26 cellular contexts compared by ENCODE assay signal in genomic region chr9:93177676-93178075, GRCh38. TPM values are rescaled to one million over a fixed set of nuclear protein-coding genes. Genes with fewer than 3 reads are reported as not detected.
DNase-seq lines count a peak whose midpoint lies in the region; ATAC-seq and TF ChIP-seq lines count a peak whose summit lies in the region.
"Had no signal": no experiment of that assay in that cellular context is flagged by ENCODE, and none has a peak within 500 bp of the region (broad histone marks: within the 10 kb centered on the region; RNA-seq: fewer than 3 reads in every experiment).

No MANE protein-coding gene starts in this region.

- no peaks in the 10 kb centered on the region for H3K27me3 ChIP-seq in WERI-Rb-1 (ENCODE audit: insufficient read depth, low read depth, severe bottlenecking)
- peaks cover 3% of the 10 kb centered on the region for H3K27me3 ChIP-seq in adrenal gland

- no peak overlapping the region for H3K27ac ChIP-seq in WERI-Rb-1
- no peak overlapping the region for H3K27ac ChIP-seq in adrenal gland

- TF ChIP-seq POLR2A in adrenal gland (IDR thresholded peaks at IDR 0.05) = no peak

- peaks cover 5% of the 10 kb centered on the region for H3K27me3 Mint-ChIP-seq in activated naive CD4-positive, alpha-beta T cell treated with anti-CD3 and anti-CD28 coated beads, Interleukin-2, amount 50 U/mL, for 24 hours
- peaks cover 7% of the 10 kb centered on the region for H3K27me3 Mint-ChIP-seq in activated naive CD4-positive, alpha-beta T cell treated with anti-CD3 and anti-CD28 coated beads for 36 hours (ENCODE audit: low read depth)
- H3K27me3 Mint-ChIP-seq in glutamatergic neuron (ENCODE audit: unreplicated experiment) (peaks cover 5% of the 10 kb centered on the region), WTC11 (ENCODE audit: low read depth) (peaks cover 20% of the 10 kb centered on the region)

- CTCF ChIA-PET in activated naive CD4-positive, alpha-beta T cell treated with anti-CD3 and anti-CD28 coated beads for 36 hours (lab: Charles Lee) = no interaction called here
- CTCF ChIA-PET in WTC11 (lab: Charles Lee) = interaction anchor here (1.0 kb wide), 1 partner anchor 9 kb away, joined by 3 read pairs; no protein-coding TSS in a partner anchor

- intact Hi-C loops in activated naive CD4-positive, alpha-beta T cell treated with anti-CD3 and anti-CD28 coated beads for 36 hours (cut with micrococcal nuclease) = no loop called here
- intact Hi-C loops in adrenal gland (cut with DNase I) = no loop called here

- no peak for DNase-seq in activated naive CD4-positive, alpha-beta T cell treated with anti-CD3 and anti-CD28 coated beads for 36 hours
- DNase-seq in WERI-Rb-1 (peak; percentile 40), glutamatergic neuron (no peak), WTC11 (ENCODE audit: low spot score) (no peak), adrenal gland (no peak), NCI-H1092 (lab: John Stamatoyannopoulos, UW) (no peak)
- DNase-seq: 8988T, ACHN, Calu3, H9, Karpas-422, NCI-H1092 treated with DMSO at 0.1 percent for 48 hours, NCI-H1436, NCI-H187, NCI-H2081 treated with DMSO at 0.1 percent for 48 hours, NCI-H2171, NCI-H345, NCI-H524, NCI-H774, RPMI8226, SHP77 had no signal

- no peak for TF ChIP-seq CTCF in WERI-Rb-1 (IDR thresholded peaks at IDR 0.05; ENCODE audit: low read depth, low read length)
- no peak for TF ChIP-seq CTCF in glutamatergic neuron (IDR thresholded peaks at IDR 0.05; ENCODE audit: partially characterized antibody, unreplicated experiment)
- no peak for TF ChIP-seq CTCF in WTC11 (IDR thresholded peaks at IDR 0.05)
- TF ChIP-seq CTCF in adrenal gland (IDR thresholded peaks at IDR 0.05) = no peak

- WGBS in adrenal gland, 4 donors = 76 to 94% (median 90%) methylated on average over 6 of the region's 6 CpGs

- no peak for ATAC-seq in WTC11
- ATAC-seq: GM23338, HepG2 had no signal

- peak overlapping the region; percentile 77 for H3K27ac Mint-ChIP-seq in activated naive CD4-positive, alpha-beta T cell treated with anti-CD3 and anti-CD28 coated beads, Interleukin-2, amount 50 U/mL, for 24 hours
- no peak overlapping the region for H3K27ac Mint-ChIP-seq in activated naive CD4-positive, alpha-beta T cell treated with anti-CD3 and anti-CD28 coated beads for 36 hours
- peak overlapping the region; percentile 62 for H3K27ac Mint-ChIP-seq in glutamatergic neuron (ENCODE audit: unreplicated experiment)
- H3K27ac Mint-ChIP-seq in WTC11 = no peak overlapping the region
- H3K27ac Mint-ChIP-seq: GM23338, H9 had no signal

- POLR2A ChIA-PET in WTC11 (lab: Charles Lee) = no interaction called here

- no peaks in the 10 kb centered on the region for H3K36me3 ChIP-seq in WERI-Rb-1
- H3K36me3 ChIP-seq in adrenal gland (replicated peaks in 1 of 2) = no peaks in the 10 kb centered on the region

- H3K4me1 Mint-ChIP-seq in activated naive CD4-positive, alpha-beta T cell treated with anti-CD3 and anti-CD28 coated beads, Interleukin-2, amount 50 U/mL, for 24 hours = no peaks in the 10 kb centered on the region
- no peaks in the 10 kb centered on the region for H3K4me1 Mint-ChIP-seq in activated naive CD4-positive, alpha-beta T cell treated with anti-CD3 and anti-CD28 coated beads for 36 hours (ENCODE audit: low read depth)
- H3K4me1 Mint-ChIP-seq in glutamatergic neuron (ENCODE audit: low read depth, unreplicated experiment) (peaks cover 7% of the 10 kb centered on the region), WTC11 (no peaks in the 10 kb centered on the region)
- H3K4me1 Mint-ChIP-seq: GM23338 had no signal

- no peak overlapping the region for H3K4me3 Mint-ChIP-seq in activated naive CD4-positive, alpha-beta T cell treated with anti-CD3 and anti-CD28 coated beads, Interleukin-2, amount 50 U/mL, for 24 hours
- H3K4me3 Mint-ChIP-seq in activated naive CD4-positive, alpha-beta T cell treated with anti-CD3 and anti-CD28 coated beads for 36 hours = no peak overlapping the region
- H3K4me3 Mint-ChIP-seq in glutamatergic neuron (ENCODE audit: unreplicated experiment) = no peak overlapping the region
- H3K4me3 Mint-ChIP-seq in WTC11 = no peak overlapping the region
- H3K4me3 Mint-ChIP-seq: GM23338, H9 had no signal

- H3K4me1 ChIP-seq in adrenal gland (replicated peaks in 1 of 2) = no peaks in the 10 kb centered on the region

- H3K9me3 ChIP-seq in WERI-Rb-1 (ENCODE audit: severe bottlenecking) (no peaks in the 10 kb centered on the region), adrenal gland (replicated peaks in 1 of 3) (no peaks in the 10 kb centered on the region)

- no peaks in the 10 kb centered on the region for H3K36me3 Mint-ChIP-seq in activated naive CD4-positive, alpha-beta T cell treated with anti-CD3 and anti-CD28 coated beads, Interleukin-2, amount 50 U/mL, for 24 hours
- no peaks in the 10 kb centered on the region for H3K36me3 Mint-ChIP-seq in activated naive CD4-positive, alpha-beta T cell treated with anti-CD3 and anti-CD28 coated beads for 36 hours (ENCODE audit: low read depth)
- H3K36me3 Mint-ChIP-seq in glutamatergic neuron (ENCODE audit: unreplicated experiment) (no peaks in the 10 kb centered on the region), WTC11 (no peaks in the 10 kb centered on the region)

- H3K4me3 ChIP-seq in WERI-Rb-1 (ENCODE audit: low read depth, low read length) = no peak overlapping the region
- H3K4me3 ChIP-seq in adrenal gland = no peak overlapping the region
- H3K4me3 ChIP-seq: GM23338 had no signal

- H3K9me3 Mint-ChIP-seq in activated naive CD4-positive, alpha-beta T cell treated with anti-CD3 and anti-CD28 coated beads, Interleukin-2, amount 50 U/mL, for 24 hours = no peaks in the 10 kb centered on the region
- no peaks in the 10 kb centered on the region for H3K9me3 Mint-ChIP-seq in activated naive CD4-positive, alpha-beta T cell treated with anti-CD3 and anti-CD28 coated beads for 36 hours
- H3K9me3 Mint-ChIP-seq in glutamatergic neuron (ENCODE audit: unreplicated experiment) (peaks cover 9% of the 10 kb centered on the region), WTC11 (no peaks in the 10 kb centered on the region)
- H3K9me3 Mint-ChIP-seq: GM23338, H9 had no signal

TF ChIP-seq in WTC11, 78 proteins besides CTCF, POLR2A, EP300 and RAD21 (continues in another document):
- TF ChIP-seq NR1H2 (CRISPR knock-in tag; IDR thresholded peaks at IDR 0.05) = no peak
- TF ChIP-seq, protein P1, sequence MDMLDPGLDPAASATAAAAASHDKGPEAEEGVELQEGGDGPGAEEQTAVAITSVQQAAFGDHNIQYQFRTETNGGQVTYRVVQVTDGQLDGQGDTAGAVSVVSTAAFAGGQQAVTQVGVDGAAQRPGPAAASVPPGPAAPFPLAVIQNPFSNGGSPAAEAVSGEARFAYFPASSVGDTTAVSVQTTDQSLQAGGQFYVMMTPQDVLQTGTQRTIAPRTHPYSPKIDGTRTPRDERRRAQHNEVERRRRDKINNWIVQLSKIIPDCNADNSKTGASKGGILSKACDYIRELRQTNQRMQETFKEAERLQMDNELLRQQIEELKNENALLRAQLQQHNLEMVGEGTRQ (CRISPR knock-in tag; IDR thresholded peaks at IDR 0.05) = no peak
- TF ChIP-seq STAT6 (CRISPR knock-in tag; conservative IDR thresholded peaks at IDR 0.05; ENCODE audit: low read depth) = no peak
- no peak for TF ChIP-seq CREM (CRISPR knock-in tag; IDR thresholded peaks at IDR 0.05)
- no peak for TF ChIP-seq IRF2 (CRISPR knock-in tag; IDR thresholded peaks at IDR 0.05; ENCODE audit: borderline replicate concordance, low read depth)
- TF ChIP-seq ZMAT4 (CRISPR knock-in tag; IDR thresholded peaks at IDR 0.05) = no peak
- TF ChIP-seq, protein P2, sequence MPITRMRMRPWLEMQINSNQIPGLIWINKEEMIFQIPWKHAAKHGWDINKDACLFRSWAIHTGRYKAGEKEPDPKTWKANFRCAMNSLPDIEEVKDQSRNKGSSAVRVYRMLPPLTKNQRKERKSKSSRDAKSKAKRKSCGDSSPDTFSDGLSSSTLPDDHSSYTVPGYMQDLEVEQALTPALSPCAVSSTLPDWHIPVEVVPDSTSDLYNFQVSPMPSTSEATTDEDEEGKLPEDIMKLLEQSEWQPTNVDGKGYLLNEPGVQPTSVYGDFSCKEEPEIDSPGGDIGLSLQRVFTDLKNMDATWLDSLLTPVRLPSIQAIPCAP (CRISPR knock-in tag; IDR thresholded peaks at IDR 0.05) = no peak
- TF ChIP-seq TEAD4 (CRISPR knock-in tag; IDR thresholded peaks at IDR 0.05) = no peak

RNA-seq across cellular contexts. Expression of gene WNK2, which starts 6.3 kb away (rescaled TPM):
- 1 to 10 TPM; 5.2 to 5.8 TPM for total RNA-seq in activated naive CD4-positive, alpha-beta T cell treated with anti-CD3 and anti-CD28 coated beads for 36 hours
- total RNA-seq in glutamatergic neuron (ENCODE audit: unreplicated experiment) (336 TPM), WTC11 (2021) (113 to 121 TPM (median 120 TPM) in 3 replicates), adrenal gland (10 to 100 TPM in 3 of 8 donors, 1 to 10 TPM in 5; 5.5 to 14.9 (median 8.4) TPM)
- 10 to 100 TPM in 1 of 3 donors, 1 to 10 TPM in 2; 3.3 to 17.6 (median 9.2) TPM for polyA plus RNA-seq in adrenal gland
- total RNA-seq: HT1080 had no signal
- polyA plus RNA-seq: BJ had no signal

RNA-seq across cellular contexts. Expression of gene NINJ1, which starts 43.6 kb away (rescaled TPM):
- total RNA-seq in activated naive CD4-positive, alpha-beta T cell treated with anti-CD3 and anti-CD28 coated beads for 36 hours = 10 to 100 TPM; 93.9 to 96.9 TPM
- total RNA-seq in glutamatergic neuron (ENCODE audit: unreplicated experiment) (29.4 TPM), WTC11 (2021) (35.6 to 41.3 TPM (median 37.7 TPM) in 3 replicates), adrenal gland (100 to 1,000 TPM; 122 to 339 (median 181) TPM)
- polyA plus RNA-seq in adrenal gland = 100 to 1,000 TPM in 2 of 3 donors, 10 to 100 TPM in 1; 31.1 to 135 (median 101) TPM

Comparison
In these comparisons a context has a peak if more than half of its experiments do, and no peak if none do; other contexts are left out.
1. H3K27ac Mint-ChIP-seq: peak in activated naive CD4-positive, alpha-beta T cell treated with anti-CD3 and anti-CD28 coated beads, Interleukin-2, amount 50 U/mL, for 24 hours (single experiment) and glutamatergic neuron (single experiment); none in activated naive CD4-positive, alpha-beta T cell treated with anti-CD3 and anti-CD28 coated beads for 36 hours (single experiment) and WTC11 (single experiment).